ENCODE assay signal across 8 cellular contexts in genomic region chr19:18058208-18059009, GRCh38. TPM values are rescaled to one million over a fixed set of nuclear protein-coding genes. Genes with fewer than 3 reads are reported as not detected.
DNase-seq lines count a peak whose midpoint lies in the region; ATAC-seq and TF ChIP-seq lines count a peak whose summit lies in the region.

No MANE protein-coding gene starts in this region.

- no peaks in the 10 kb centered on the region for H3K27me3 ChIP-seq in liver (ENCODE audit: control insufficient read depth in 4 of 4, insufficient read depth in 4 of 4, low read length in 3 of 4)

- peak; percentile 96 to 98 for TF ChIP-seq RAD21 in liver (IDR thresholded peaks at IDR 0.05)

- no peaks in the 10 kb centered on the region for H3K9me3 ChIP-seq in liver (ENCODE audit: control insufficient read depth in 4 of 4, low read length in 3 of 4)

- peak overlapping the region in 1 of 3 donors; percentile 9 for H3K4me3 ChIP-seq in liver (ENCODE audit: low read depth in 1 of 3, low read length in 3 of 3)

- WGBS in liver, result 8% methylated on average over 34 of the region's 34 CpGs

- H3K4me1 ChIP-seq in liver (ENCODE audit: control insufficient read depth in 4 of 4, insufficient read depth in 4 of 4, low read length in 3 of 4), result peaks cover 7 to 19% (median 12%) of the 10 kb centered on the region in 4 donors

- H3K9ac ChIP-seq in liver (ENCODE audit: low read depth in 1 of 2, low read length in 2 of 2), result peak overlapping the region in 1 of 2 donors; percentile 22

- ATAC-seq in HG02642 (IDR thresholded peaks at IDR 0.05; ENCODE audit: poor library complexity, unreplicated experiment) (peak; percentile 68), GM21360 (IDR thresholded peaks at IDR 0.05; ENCODE audit: unreplicated experiment) (no peak)

- H3K36me3 ChIP-seq in liver (ENCODE audit: control insufficient read depth in 4 of 4, insufficient read depth in 3 of 4, low read depth in 1 of 4, low read length in 3 of 4), result no peaks in the 10 kb centered on the region

- TF ChIP-seq CTCF in liver (IDR thresholded peaks at IDR 0.05; ENCODE audit: low read depth, low read length, missing input control), result peak; percentile 84

- H3K27ac ChIP-seq in liver (ENCODE audit: low read depth in 1 of 2, low read length in 2 of 2), result peak overlapping the region; percentile 76 to 82

- peak; percentile 86 for DNase-seq in CD1c-positive myeloid dendritic cell (ENCODE audit: extremely low spot score)
- peak; percentile 55 for DNase-seq in NCI-H510A (lab: John Stamatoyannopoulos, UW)
- peak; percentile 63 to 68 for DNase-seq in activated CD4-positive, alpha-beta T cell treated with anti-CD3 and anti-CD28 coated beads, Interleukin-2, amount 50 U/mL, for 24 hours (ENCODE audit: low read depth in 1 of 2, low spot score in 1 of 2)
- DNase-seq in dermis blood vessel endothelial cell, result peak; percentile 81
- peak; percentile 69 for DNase-seq in stimulated activated CD4-positive, alpha-beta T cell treated with anti-CD3 and anti-CD28 coated beads, Interleukin-2, amount 100 ng/mL, for 4 hours (ENCODE audit: low read depth)

TF ChIP-seq in liver, 16 proteins besides CTCF, POLR2A, EP300 and RAD21:
- no peak for TF ChIP-seq TAF1 (conservative IDR thresholded peaks at IDR 0.05)
- peak in 1 of 2 donors; percentile 17 for TF ChIP-seq RXRA (IDR thresholded peaks at IDR 0.05)
TF ChIP-seq in liver: peak in this region for 1.

RNA-seq across cellular contexts. Expression of gene IL12RB1, which starts 28.3 kb away (rescaled TPM):
- 0.34 and 0.74 TPM in 2 replicates for total RNA-seq in dermis blood vessel endothelial cell
- total RNA-seq in liver, result 1 to 10 TPM; 1.3 to 2.4 TPM
- polyA plus RNA-seq in liver, result under 1 TPM; 0.43 to 0.90 TPM

RNA-seq across cellular contexts. Expression of gene MAST3, which starts 39.2 kb away (rescaled TPM):
- 2.2 and 3.7 TPM in 2 replicates for total RNA-seq in dermis blood vessel endothelial cell
- 10 to 100 TPM in 1 of 2 donors, 1 to 10 TPM in 1; 8.6 to 10.6 TPM for total RNA-seq in liver
- 1 to 10 TPM; 4.3 to 4.7 TPM for polyA plus RNA-seq in liver

RNA-seq across cellular contexts. Expression of gene ARRDC2, which starts 50.4 kb away (rescaled TPM):
- total RNA-seq in dermis blood vessel endothelial cell, result 68.7 and 107 TPM in 2 replicates
- total RNA-seq in liver, result 10 to 100 TPM in 1 of 2 donors, 1 to 10 TPM in 1; 7.6 to 32.3 TPM
- polyA plus RNA-seq in liver, result 1 to 10 TPM; 2.7 to 5.3 TPM
